ENCODE assay signal across 8 cellular contexts in the genomic region with DNA sequence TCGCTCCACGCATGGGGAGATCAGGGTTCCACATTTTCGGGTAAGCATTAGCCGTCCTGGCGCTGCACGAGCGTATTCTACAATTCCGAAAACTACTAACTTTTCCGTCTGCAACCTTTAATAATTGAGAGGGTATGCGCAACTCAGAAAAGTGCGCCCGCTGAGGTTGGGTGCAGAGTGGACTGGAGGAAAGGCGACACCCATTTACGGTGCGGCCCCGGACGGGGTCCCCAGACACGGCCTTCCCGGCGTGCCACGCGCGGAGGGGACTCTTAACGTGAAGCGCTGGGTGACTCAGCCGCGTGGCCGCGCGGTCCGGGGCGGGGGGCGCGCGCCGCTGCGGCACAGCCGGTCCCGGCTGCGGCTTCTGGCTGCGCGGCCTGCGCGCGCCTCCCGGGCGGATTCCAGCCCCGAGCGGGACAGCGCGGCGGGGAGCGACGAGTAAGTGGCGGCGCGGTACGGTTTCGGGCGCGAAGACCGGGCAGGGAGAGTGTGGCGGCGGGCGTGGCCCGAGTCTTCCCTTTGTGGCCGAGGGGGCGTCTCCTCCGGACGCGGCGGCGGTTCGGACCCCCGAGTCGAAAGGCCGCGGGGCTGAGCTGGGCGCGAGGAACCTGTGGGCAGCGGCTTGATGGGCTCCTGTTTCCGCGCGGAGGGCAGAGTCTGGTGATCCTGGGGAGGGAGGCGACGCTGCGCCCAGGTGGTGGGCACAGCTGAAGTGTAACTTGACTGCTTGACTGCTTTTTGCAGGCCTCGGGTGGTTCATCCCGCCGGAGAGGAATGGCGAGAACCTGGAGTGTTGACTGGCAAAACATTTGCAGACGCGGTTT. TPM values are rescaled to one million over a fixed set of nuclear protein-coding genes. Genes with fewer than 3 reads are reported as not detected.
A peak's percentile ranks its signal among the peaks of the same experiment; 100 is the strongest.
DNase-seq lines count a peak whose midpoint lies in the region; FAIRE-seq and TF ChIP-seq lines count a peak whose summit lies in the region.

Gene KCTD20, plus strand, starts transcription at position 330 of the 827 bp plus-strand sequence. CDS start 27,098 bp downstream, outside the sequence.
Gene PXT1, minus strand, starts transcription at position 184 of the 827 bp plus-strand sequence. CDS start 16,772 bp downstream, outside the sequence.

- H3K36me3 ChIP-seq in MM.1S (replicated peaks; ENCODE audit: insufficient read depth, low read length) (no peaks in the 10 kb centered on the region), SJSA1 (peaks cover 10% of the 10 kb centered on the region), neutrophil (no peaks in the 10 kb centered on the region), subcutaneous abdominal adipose tissue (ENCODE audit: control insufficient read depth in 5 of 5, insufficient read depth in 5 of 5, low read length in 5 of 5) (no peaks in the 10 kb centered on the region)

- TF ChIP-seq CTCF in MM.1S (IDR thresholded peaks at IDR 0.05; ENCODE audit: low read length) (no peak), neutrophil (IDR thresholded peaks at IDR 0.05) (peak; percentile 18)

- H3K9ac ChIP-seq in MM.1S (ENCODE audit: low read length), result peak within 1 kb of the TSS; percentile 88
- H3K9ac ChIP-seq in subcutaneous abdominal adipose tissue (ENCODE audit: low read length in 5 of 5), result peak within 1 kb of the TSS; percentile 96 to 98 (median 97)

- peak within 1 kb of the TSS; percentile 82 for H2AFZ ChIP-seq in MM.1S (ENCODE audit: low read length)

- peak within 1 kb of the TSS; percentile 92 for H3K4me2 ChIP-seq in MM.1S (ENCODE audit: low read depth, low read length)

- H3K4me3 ChIP-seq in MM.1S (ENCODE audit: low read length) (peak within 1 kb of the TSS; percentile 67), SJSA1 (peak within 1 kb of the TSS; percentile 95), neutrophil (ENCODE audit: low read depth in 1 of 2, low read length in 1 of 2) (peak within 1 kb of the TSS; percentile 87 to 98), subcutaneous abdominal adipose tissue (ENCODE audit: low read depth in 1 of 5, low read length in 5 of 5) (peak within 1 kb of the TSS; percentile 93 to 98 (median 97))

- peaks cover 14% of the 10 kb centered on the region for H3K4me1 ChIP-seq in MM.1S (ENCODE audit: low read length)
- peaks cover 31% of the 10 kb centered on the region for H3K4me1 ChIP-seq in SJSA1 (replicated peaks)
- H3K4me1 ChIP-seq in neutrophil (ENCODE audit: control insufficient read depth in 1 of 2, insufficient read depth in 1 of 2, low read depth in 1 of 2, low read length in 1 of 2), result peaks cover 40 to 44% of the 10 kb centered on the region in 2 experiments
- peaks cover 8 to 40% (median 35%) of the 10 kb centered on the region in 5 donors for H3K4me1 ChIP-seq in subcutaneous abdominal adipose tissue (ENCODE audit: control insufficient read depth in 5 of 5, insufficient read depth in 5 of 5, low read length in 5 of 5)

- no peak for FAIRE-seq in frontal cortex (lab: Jason Lieb, UNC)

- no peaks in the 10 kb centered on the region for H3K27me3 ChIP-seq in MM.1S (replicated peaks; ENCODE audit: insufficient read depth, low read length)
- no peaks in the 10 kb centered on the region for H3K27me3 ChIP-seq in SJSA1 (replicated peaks)
- no peaks in the 10 kb centered on the region for H3K27me3 ChIP-seq in neutrophil
- H3K27me3 ChIP-seq in subcutaneous abdominal adipose tissue (ENCODE audit: control insufficient read depth in 5 of 5, insufficient read depth in 4 of 5, low read length in 5 of 5), result no peaks in the 10 kb centered on the region

- no peaks in the 10 kb centered on the region for H3K9me2 ChIP-seq in MM.1S (replicated peaks; ENCODE audit: insufficient read depth, low read length)

- no peaks in the 10 kb centered on the region for H4K20me1 ChIP-seq in MM.1S (ENCODE audit: insufficient read depth, low read length)

- H3K9me3 ChIP-seq in MM.1S (replicated peaks; ENCODE audit: insufficient read depth, low read length), result no peaks in the 10 kb centered on the region
- no peaks in the 10 kb centered on the region for H3K9me3 ChIP-seq in SJSA1 (replicated peaks)
- no peaks in the 10 kb centered on the region for H3K9me3 ChIP-seq in neutrophil
- no peaks in the 10 kb centered on the region for H3K9me3 ChIP-seq in subcutaneous abdominal adipose tissue (ENCODE audit: control insufficient read depth in 5 of 5, low read length in 5 of 5)

- H3K79me2 ChIP-seq in MM.1S (ENCODE audit: low read length), result peaks cover 55% of the 10 kb centered on the region

- peak within 1 kb of the TSS; percentile 82 for H3K27ac ChIP-seq in MM.1S (ENCODE audit: low read length)
- peak within 1 kb of the TSS; percentile 78 for H3K27ac ChIP-seq in SJSA1
- peak within 1 kb of the TSS; percentile 97 for H3K27ac ChIP-seq in neutrophil
- H3K27ac ChIP-seq in subcutaneous abdominal adipose tissue (ENCODE audit: low read depth, low read length), result peak within 1 kb of the TSS; percentile 100

- DNase-seq in GF-D8 (lab: John Stamatoyannopoulos, UW) (peak; percentile 64), HCEC 1CT (peak; percentile 90), MM.1S (peak; percentile 90), SJSA1 (ENCODE audit: low read depth in 1 of 2, low spot score in 2 of 2) (peak; percentile 82 to 88), frontal cortex (ENCODE audit: low spot score in 2 of 2) (peak; percentile 86 to 87)
- peak; percentile 87 for DNase-seq in activated naive CD4-positive, alpha-beta T cell treated with Interleukin-2 at 50 U/mL for 16 hours

- H3F3A ChIP-seq in MM.1S (ENCODE audit: insufficient read depth, low read length), result peaks cover 39% of the 10 kb centered on the region

RNA-seq across cellular contexts. Expression of gene KCTD20, which starts in this region (rescaled TPM):
- 78.8 and 117 TPM in 2 replicates for total RNA-seq in SJSA1 (2014; rRNA removed; shearing (Covaris generic))
- 68.1 TPM for total RNA-seq in frontal cortex

RNA-seq across cellular contexts. Expression of gene PXT1, which starts in this region (rescaled TPM):
- not detected in 2 replicates for total RNA-seq in SJSA1 (2014; rRNA removed; shearing (Covaris generic))
- not detected for total RNA-seq in frontal cortex

Comparison
In these comparisons a context has a peak if more than half of its experiments do, and no peak if none do; other contexts are left out.
1. Peak in every context shown above with its lines: DNase-seq, H3K4me3 ChIP-seq and H3K27ac ChIP-seq.